ENCODE assay signal across 16 cellular contexts in genomic region chr6:46584586-46584985, GRCh38.
"Had no signal": no experiment of that assay in that cellular context is flagged by ENCODE, and none has a peak within 500 bp of the region (broad histone marks: within the 10 kb centered on the region; RNA-seq: fewer than 3 reads in every experiment).

No MANE protein-coding gene starts in this region.

- H3K4me3 ChIP-seq: left ventricle myocardium inferior, neural progenitor cell, skin epidermis, stomach, thoracic aorta, uterus had no signal

- H2AFZ ChIP-seq: neural progenitor cell, parathyroid adenoma had no signal

- H3K4me1 ChIP-seq: neural progenitor cell, uterus had no signal

- H3K9me3 ChIP-seq: left ventricle myocardium inferior, stomach, thoracic aorta, uterus had no signal

- H3K9ac ChIP-seq: neural progenitor cell, parathyroid adenoma had no signal

- ATAC-seq: activated T-helper 17 cell treated with anti-CD3 and anti-CD28 coated beads, Interleukin-2, amount 50 U/mL, for 72 hours had no signal

- H3K79me2 ChIP-seq: parathyroid adenoma had no signal

- DNase-seq: activated B cell treated with CpG ODN at 0.5 μM for 24 hours; activated CD4-positive, alpha-beta T cell treated with anti-CD3 and anti-CD28 coated beads, Interleukin-2, amount 10 ng/mL, durations not matched to agents 7 days and 5 days; activated CD8-positive, alpha-beta memory T cell treated with anti-CD3 and anti-CD28 coated beads for 24 hours; activated naive CD4-positive, alpha-beta T cell treated with anti-CD3 and anti-CD28 coated beads for 36 hours; endodermal cell; erythroblast; head of caudate nucleus; left ventricle myocardium inferior; retina; stomach; uterus had no signal

- H3K36me3 ChIP-seq: left ventricle myocardium inferior, neural progenitor cell, stomach, thoracic aorta, uterus had no signal

- H3K27ac ChIP-seq: left ventricle myocardium inferior, neural progenitor cell, parathyroid adenoma, skin epidermis, uterus had no signal

- H3K27me3 ChIP-seq: neural progenitor cell, stomach, uterus had no signal

- H3K4me2 ChIP-seq: neural progenitor cell had no signal
